8 cellular contexts compared by ENCODE assay signal in genomic region chr17:74987418-74987908, GRCh38. TPM values are rescaled to one million over a fixed set of nuclear protein-coding genes. Genes with fewer than 3 reads are reported as not detected.
DNase-seq lines count a peak whose midpoint lies in the region; ATAC-seq and TF ChIP-seq lines count a peak whose summit lies in the region.

CDR2L (plus strand) TSS chr17:74987632; CDS start chr17:74988044, 412 bp downstream.

- ATAC-seq in HG03460 (IDR thresholded peaks at IDR 0.05; ENCODE audit: unreplicated experiment) (peak; percentile 89), left lobe of liver (peak; percentile 98)

- DNase-seq in AG09319 (ENCODE audit: extremely low read depth, low read depth) (peak; percentile 80), GM19240 (ENCODE audit: insufficient read length, low spot score) (peak; percentile 92), NCI-H526 (lab: John Stamatoyannopoulos, UW) (peak; percentile 80 to 97), dedifferentiated amniotic fluid mesenchymal stem cell (ENCODE audit: extremely low spot score) (peak; percentile 86), left lobe of liver (ENCODE audit: low spot score) (peak; percentile 96)
- peak; percentile 92 for DNase-seq in activated CD4-positive, alpha-beta T cell treated with anti-CD3 and anti-CD28 coated beads, Interleukin-2, amount 50 U/mL, for 1 hour
- peak; percentile 88 for DNase-seq in stimulated activated CD4-positive, alpha-beta T cell treated with anti-CD3 and anti-CD28 coated beads, Interleukin-1b, Interleukin-23, amount 100 ng/mL, for 48 hours

- TF ChIP-seq CTCF in AG09319 (IDR thresholded peaks at IDR 0.05; ENCODE audit: low read depth, low read length): no peak

RNA-seq across cellular contexts. Expression of gene CDR2L, which starts in this region (rescaled TPM):
- total RNA-seq in left lobe of liver: 1.2 TPM

Comparison
In these comparisons a context has a peak if more than half of its experiments do, and no peak if none do; other contexts are left out.
1. Peak in every context shown above with its lines: DNase-seq and ATAC-seq.